In genomic region chr11:119666463-119667131, GRCh38 we compare ENCODE assay signal across 8 cellular contexts.
A peak's percentile ranks its signal among the peaks of the same experiment; 100 is the strongest.
DNase-seq lines count a peak whose midpoint lies in the region; ATAC-seq and TF ChIP-seq lines count a peak whose summit lies in the region.

No MANE protein-coding gene starts in this region.

- H3K4me3 ChIP-seq in AG04449 (ENCODE audit: low read depth, low read length) = no peak overlapping the region

- CTCF ChIA-PET in AG04449 (lab: Yijun Ruan, JAX) = interaction anchor here (0.8 to 6.4 kb wide), 11 partner anchors 9 to 509 kb away, joined by 3 to 113 read pairs (median 4); partner anchors contain the start of gene NECTIN1

- DNase-seq in AG04449 (ENCODE audit: low read depth, low spot score) (no peak), NCI-H748 treated with DMSO at 0.1 percent for 48 hours (lab: John Stamatoyannopoulos, UW) (peak; percentile 10), epithelial cell of prostate (ENCODE audit: low read depth, low spot score) (no peak), mesenteric fat pad (ENCODE audit: low spot score) (peak; percentile 91)
- DNase-seq in activated CD8-positive, alpha-beta memory T cell treated with anti-CD3 and anti-CD28 coated beads, Interleukin-2, amount 50 U/mL, for 48 hours = peak; percentile 84
- peak; percentile 39 for DNase-seq in stimulated activated CD8-positive, alpha-beta memory T cell treated with anti-CD3 and anti-CD28 coated beads, Interleukin-4, amount 100 ng/mL, for 24 hours (ENCODE audit: low read depth)

- ATAC-seq in GM18502 (IDR thresholded peaks at IDR 0.05; ENCODE audit: poor library complexity, unreplicated experiment) = peak; percentile 76
- peak; percentile 85 for ATAC-seq in HG03045 (IDR thresholded peaks at IDR 0.05; ENCODE audit: unreplicated experiment)

- POLR2A ChIA-PET in AG04449 (lab: Yijun Ruan, JAX) = no interaction called here

- TF ChIP-seq CTCF in AG04449 (IDR thresholded peaks at IDR 0.05; ENCODE audit: insufficient read depth, low read length, missing control alignments) = peak; percentile 94

- peak overlapping the region; percentile 71 for H3K27ac ChIP-seq in epithelial cell of prostate

Comparison
In these comparisons a context has a peak if more than half of its experiments do, and no peak if none do; other contexts are left out.
1. DNase-seq: peak in NCI-H748 treated with DMSO at 0.1 percent for 48 hours (single experiment), activated CD8-positive, alpha-beta memory T cell treated with anti-CD3 and anti-CD28 coated beads, Interleukin-2, amount 50 U/mL, for 48 hours (single experiment), mesenteric fat pad (single experiment) and stimulated activated CD8-positive, alpha-beta memory T cell treated with anti-CD3 and anti-CD28 coated beads, Interleukin-4, amount 100 ng/mL, for 24 hours (single experiment); none in AG04449 (single experiment) and epithelial cell of prostate (single experiment).